Comparison of ENCODE assay signal across 8 cellular contexts in genomic region chr19:23789246-23789645, GRCh38. TPM values are rescaled to one million over a fixed set of nuclear protein-coding genes. Genes with fewer than 3 reads are reported as not detected.
"Had no signal": no experiment of that assay in that cellular context is flagged by ENCODE, and none has a peak within 500 bp of the region (broad histone marks: within the 10 kb centered on the region; RNA-seq: fewer than 3 reads in every experiment).

No MANE protein-coding gene starts in this region.

- H3K4me3 Mint-ChIP-seq: HFFc6 had no signal

- H3K4me3 ChIP-seq: HAP-1 had no signal

- DNase-seq: GOT3, H7, HFFc6 had no signal

- H3K9me3 Mint-ChIP-seq: IgD-negative memory B cell had no signal

- H3K27ac ChIP-seq: HL-60 had no signal

- H3K27ac Mint-ChIP-seq: HFFc6, IgD-negative memory B cell had no signal

- H3K36me3 ChIP-seq: HAP-1 had no signal

- ATAC-seq: HCT116, HepG2 had no signal

- H3K9me3 ChIP-seq: HAP-1 had no signal

- H3K4me1 Mint-ChIP-seq: IgD-negative memory B cell had no signal

- H3K4me1 ChIP-seq: HAP-1 had no signal

- H3K27me3 Mint-ChIP-seq: IgD-negative memory B cell had no signal

RNA-seq across cellular contexts. Expression of gene ZNF681, which starts 30.6 kb away (rescaled TPM):
- total RNA-seq: HepG2 had no signal
- polyA plus RNA-seq: HepG2 had no signal
